8 cellular contexts compared by ENCODE assay signal in the genomic region with DNA sequence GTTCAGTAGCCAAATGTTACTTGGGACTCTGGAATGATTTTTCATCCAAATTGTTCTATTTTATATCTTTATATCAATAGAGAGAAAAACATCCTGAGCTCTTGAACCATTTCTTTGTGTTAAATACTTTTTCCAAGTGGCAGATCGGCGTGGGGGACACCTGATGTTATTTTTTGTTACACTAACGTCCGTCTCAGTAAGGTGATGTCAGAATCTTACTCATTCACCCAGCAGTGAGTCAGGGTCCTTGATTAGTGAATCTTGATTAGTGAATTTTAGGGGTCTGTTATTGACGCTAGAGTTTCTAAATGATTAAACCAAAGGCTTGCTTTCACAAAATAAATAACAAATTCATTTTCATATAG. TPM values are rescaled to one million over a fixed set of nuclear protein-coding genes. Genes with fewer than 3 reads are reported as not detected.
DNase-seq lines count a peak whose midpoint lies in the region; TF ChIP-seq lines count a peak whose summit lies in the region.

No MANE protein-coding gene starts in this region.

- H3K4me3 Mint-ChIP-seq in CD14-positive monocyte (peak overlapping the region; percentile 85 to 89), nephron (peak overlapping the region; percentile 91 to 95 (median 94))

- peak overlapping the region; percentile 79 to 83 for H3K9ac ChIP-seq in colonic mucosa (ENCODE audit: low read depth in 2 of 2, low read length in 2 of 2)

- TF ChIP-seq CTCF in CD14-positive monocyte (IDR thresholded peaks at IDR 0.05) = no peak
- no peak for TF ChIP-seq CTCF in colonic mucosa (IDR thresholded peaks at IDR 0.05)
- no peak for TF ChIP-seq CTCF in nephron (IDR thresholded peaks at IDR 0.05; ENCODE audit: unreplicated experiment in 3 of 3)

- DNase-seq in CD14-positive monocyte (ENCODE audit: low spot score) (no peak), M059J (ENCODE audit: low read depth) (peak; percentile 51), colonic mucosa (no peak), DMS53 (lab: John Stamatoyannopoulos, UW) (no peak), NOMO-1 (lab: John Stamatoyannopoulos, UW; ENCODE audit: unreplicated experiment in 2 of 2) (no peak), GM19240 (ENCODE audit: insufficient read length, low spot score) (no peak), COLO668 (lab: John Stamatoyannopoulos, UW; ENCODE audit: unreplicated experiment) (no peak)

- H3K9me3 ChIP-seq in colonic mucosa = no peaks in the 10 kb centered on the region

- no peaks in the 10 kb centered on the region for H3K36me3 ChIP-seq in colonic mucosa

- H3K27me3 Mint-ChIP-seq in CD14-positive monocyte (ENCODE audit: low read depth in 3 of 3) (no peaks in the 10 kb centered on the region), nephron (ENCODE audit: low read depth) (no peaks in the 10 kb centered on the region)

- intact Hi-C loops in CD14-positive monocyte (cut with micrococcal nuclease) = loop anchor here (5.0 kb wide), 2 partner anchors 130 to 140 kb away; partner anchors contain the start of genes ESCO1 (in 1 of the 2) and SNRPD1 (in 1 of the 2)
- intact Hi-C loops in colonic mucosa (cut with DNase I) = loop anchor here (5.0 kb wide), 1 partner anchor 130 kb away; the partner anchor contains the start of gene SNRPD1

- peaks cover 0 to 2% of the 10 kb centered on the region in 2 donors for H3K36me3 Mint-ChIP-seq in CD14-positive monocyte
- peaks cover 14% of the 10 kb centered on the region for H3K36me3 Mint-ChIP-seq in nephron (ENCODE audit: low read depth)

- H3K27ac ChIP-seq in colonic mucosa = no peak overlapping the region

- peak overlapping the region in 1 of 7 donors; percentile 74 for H3K27ac Mint-ChIP-seq in CD14-positive monocyte
- H3K27ac Mint-ChIP-seq in nephron = peak overlapping the region; percentile 76 to 94 (median 88)

- H3K4me1 ChIP-seq in colonic mucosa = no peaks in the 10 kb centered on the region

- no peaks in the 10 kb centered on the region for H3K27me3 ChIP-seq in colonic mucosa

- H3K4me3 ChIP-seq in colonic mucosa = peak overlapping the region; percentile 88

- peaks cover 32% of the 10 kb centered on the region for H3K4me1 Mint-ChIP-seq in CD14-positive monocyte
- H3K4me1 Mint-ChIP-seq in nephron = peaks cover 49% of the 10 kb centered on the region

- peaks cover 0 to 2% (median 0%) of the 10 kb centered on the region in 7 donors for H3K9me3 Mint-ChIP-seq in CD14-positive monocyte
- peaks cover 12% of the 10 kb centered on the region for H3K9me3 Mint-ChIP-seq in nephron

RNA-seq across cellular contexts. Expression of gene MIB1, which starts 1.7 kb away (rescaled TPM):
- polyA plus RNA-seq in CD14-positive monocyte = 1 to 10 TPM; 7.8 to 8.5 TPM
- 26.5 and 39.6 TPM in 2 replicates for total RNA-seq in M059J (2014; rRNA removed; shearing (Covaris generic))
- total RNA-seq in colonic mucosa = 10 to 100 TPM; 23.4 to 39.3 TPM

RNA-seq across cellular contexts. Expression of gene ABHD3, which starts 37.7 kb away (rescaled TPM):
- 10 to 100 TPM; 24.6 to 42.0 TPM for polyA plus RNA-seq in CD14-positive monocyte
- total RNA-seq in M059J (2014; rRNA removed; shearing (Covaris generic)) = 38.2 and 45.6 TPM in 2 replicates
- 100 to 1,000 TPM in 1 of 2 donors, 10 to 100 TPM in 1; 69.3 to 105 TPM for total RNA-seq in colonic mucosa
